Comparison of ENCODE assay signal across 8 cellular contexts in the genomic region with DNA sequence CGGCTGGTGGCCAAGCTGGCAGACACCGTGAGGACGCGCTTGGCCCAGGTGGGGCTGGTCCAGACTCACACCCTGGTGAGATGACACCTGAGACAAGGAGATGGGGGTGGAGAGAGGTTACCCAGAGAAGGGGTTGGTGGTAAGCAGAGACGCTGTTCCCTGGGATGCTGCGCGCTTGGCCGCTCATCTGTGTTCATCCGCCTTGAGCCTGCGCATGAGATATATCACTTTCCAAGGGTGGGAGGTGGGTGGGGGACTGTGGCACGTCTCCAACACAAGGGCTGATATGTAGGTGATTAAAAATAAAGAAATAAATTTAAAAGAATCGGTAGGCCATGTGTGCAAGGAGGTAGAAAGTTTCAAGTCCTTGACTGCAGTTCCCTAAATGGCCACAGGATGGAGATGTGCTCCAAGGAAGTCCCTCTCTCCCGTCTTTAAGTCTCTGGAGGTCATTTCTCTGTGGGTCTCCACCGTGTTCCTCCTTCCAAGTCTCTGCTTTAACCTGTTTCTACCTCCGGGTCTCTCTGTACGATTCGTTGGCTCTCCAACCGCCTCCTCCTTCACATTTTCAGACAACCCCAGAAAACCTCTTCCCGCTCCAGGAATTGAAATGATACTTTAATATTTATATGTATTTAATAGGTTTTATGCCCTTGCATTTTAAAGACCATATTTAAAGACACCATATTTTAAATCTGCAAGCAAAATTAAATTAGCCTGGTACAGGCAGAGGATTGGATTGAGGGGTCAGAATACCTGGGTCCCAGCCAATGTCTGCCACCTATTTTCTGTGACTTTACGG. TPM values are rescaled to one million over a fixed set of nuclear protein-coding genes. Genes with fewer than 3 reads are reported as not detected.
DNase-seq lines count a peak whose midpoint lies in the region; ATAC-seq and TF ChIP-seq lines count a peak whose summit lies in the region.

No MANE protein-coding gene starts in this region.

- H3K36me3 ChIP-seq in SJCRH30 (no peaks in the 10 kb centered on the region), parathyroid adenoma (ENCODE audit: control insufficient read depth, insufficient read depth, low read length) (no peaks in the 10 kb centered on the region), uterus (no peaks in the 10 kb centered on the region)

- H2AFZ ChIP-seq in parathyroid adenoma: peak overlapping the region; percentile 34

- no peak overlapping the region for H3K4me3 ChIP-seq in SJCRH30
- H3K4me3 ChIP-seq in parathyroid adenoma (ENCODE audit: low read depth, low read length): no peak overlapping the region
- no peak overlapping the region for H3K4me3 ChIP-seq in uterus

- DNase-seq in ELF-1 (ENCODE audit: low read depth, low spot score) (peak; percentile 73), MV-4-11 (lab: John Stamatoyannopoulos, UW) (peak; percentile 80), SJCRH30 (peak; percentile 50 to 78), germinal center (ENCODE audit: low spot score) (peak; percentile 79), uterus (peak; percentile 67 to 83)
- DNase-seq in activated gamma-delta T cell treated with anti-CD3 and anti-CD28 coated beads, Interleukin-2, amount 50 U/mL, for 16 hours (ENCODE audit: low read depth): peak; percentile 69

- no peak for ATAC-seq in HG03280 (IDR thresholded peaks at IDR 0.05; ENCODE audit: unreplicated experiment)

- H3K27me3 ChIP-seq in SJCRH30 (no peaks in the 10 kb centered on the region), parathyroid adenoma (ENCODE audit: control insufficient read depth, insufficient read depth, low read length) (no peaks in the 10 kb centered on the region), uterus (no peaks in the 10 kb centered on the region)

- H3K79me2 ChIP-seq in parathyroid adenoma: no peaks in the 10 kb centered on the region

- H3K4me1 ChIP-seq in SJCRH30 (no peaks in the 10 kb centered on the region), parathyroid adenoma (no peaks in the 10 kb centered on the region), uterus (no peaks in the 10 kb centered on the region)

- no peaks in the 10 kb centered on the region for H3K9me3 ChIP-seq in SJCRH30 (replicated peaks)
- no peaks in the 10 kb centered on the region for H3K9me3 ChIP-seq in parathyroid adenoma (ENCODE audit: control insufficient read depth, low read length)
- H3K9me3 ChIP-seq in uterus: no peaks in the 10 kb centered on the region

- no peak overlapping the region for H3K4me2 ChIP-seq in parathyroid adenoma (ENCODE audit: low read length)

- intact Hi-C loops in uterus (cut with DNase I; ENCODE audit: low total_unique reads): no loop called here

- TF ChIP-seq POLR2A in uterus (IDR thresholded peaks at IDR 0.05): no peak

- H3K9ac ChIP-seq in parathyroid adenoma: no peak overlapping the region

- H3K27ac ChIP-seq in SJCRH30: no peak overlapping the region
- no peak overlapping the region for H3K27ac ChIP-seq in parathyroid adenoma
- H3K27ac ChIP-seq in uterus: no peak overlapping the region

- peak; percentile 73 for TF ChIP-seq CTCF in parathyroid adenoma (IDR thresholded peaks at IDR 0.05)
- peak; percentile 89 to 92 (median 92) for TF ChIP-seq CTCF in uterus (IDR thresholded peaks at IDR 0.05)

RNA-seq across cellular contexts. Expression of a gene that starts 4.5 kb away (rescaled TPM):
- not detected in 2 replicates for total RNA-seq in SJCRH30 (2014; rRNA removed; shearing (Covaris generic))
- total RNA-seq in uterus: not detected

RNA-seq across cellular contexts. Expression of a gene that starts 7.6 kb away (rescaled TPM):
- total RNA-seq in SJCRH30 (2014; rRNA removed; shearing (Covaris generic)): 29.7 and 30.1 TPM in 2 replicates
- total RNA-seq in uterus: 10 to 100 TPM; 39.5 to 74.4 (median 52.2) TPM

RNA-seq across cellular contexts. Expression of a gene that starts 11.7 kb away (rescaled TPM):
- 16.8 and 21.3 TPM in 2 replicates for total RNA-seq in SJCRH30 (2014; rRNA removed; shearing (Covaris generic))
- 10 to 100 TPM in 1 of 4 donors, under 1 TPM in 1, not detected in 2; 0.09 to 13.2 TPM for total RNA-seq in uterus

RNA-seq across cellular contexts. Expression of a gene that starts 17.3 kb away (rescaled TPM):
- 22.8 and 25.1 TPM in 2 replicates for total RNA-seq in SJCRH30 (2014; rRNA removed; shearing (Covaris generic))
- 10 to 100 TPM in 3 of 4 donors, 1 to 10 TPM in 1; 2.3 to 31.6 (median 19.8) TPM for total RNA-seq in uterus

RNA-seq across cellular contexts. Expression of a gene that starts 35.2 kb away (rescaled TPM):
- total RNA-seq in SJCRH30 (2014; rRNA removed; shearing (Covaris generic)): 0.20 and 0.23 TPM in 2 replicates
- total RNA-seq in uterus: 1 to 10 TPM in 1 of 4 donors, under 1 TPM in 1, not detected in 2; 0.77 to 3.9 TPM
